ENCODE assay signal across 27 cellular contexts in the genomic region with DNA sequence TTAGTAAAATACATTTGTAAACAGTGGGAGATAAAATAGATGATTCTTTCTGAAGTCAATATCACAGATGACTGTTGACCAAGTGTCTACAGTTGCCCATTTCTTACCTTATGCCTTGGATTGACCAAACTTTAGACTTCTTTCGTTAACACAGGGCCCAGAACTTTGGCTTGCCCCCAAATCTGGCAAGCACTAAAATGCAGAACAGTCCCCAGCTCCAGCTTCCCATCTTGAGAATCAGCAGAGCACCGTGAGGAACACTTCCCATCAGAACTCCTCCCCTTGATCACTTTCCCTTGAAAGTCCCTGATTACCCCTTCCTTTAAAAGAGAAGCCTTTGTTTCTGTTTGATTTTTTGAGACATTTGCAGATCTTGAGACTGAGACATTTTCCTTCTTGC.
DNase-seq lines count a peak whose midpoint lies in the region; FAIRE-seq and TF ChIP-seq lines count a peak whose summit lies in the region.
"Had no signal": no experiment of that assay in that cellular context is flagged by ENCODE, and none has a peak within 500 bp of the region (broad histone marks: within the 10 kb centered on the region; RNA-seq: fewer than 3 reads in every experiment).

No MANE protein-coding gene starts in this region.

- H3K4me3 ChIP-seq in ACC112 (ENCODE audit: low read depth, low read length), result no peak overlapping the region
- H3K4me3 ChIP-seq in SJCRH30, result no peak overlapping the region
- no peak overlapping the region for H3K4me3 ChIP-seq in rectal smooth muscle tissue (ENCODE audit: low read length)
- H3K4me3 ChIP-seq in HAP-1, result no peak overlapping the region
- H3K4me3 ChIP-seq: K562, SK-N-MC, spleen, tibial nerve had no signal

- DNase-seq in SJCRH30 (peak in 1 of 2 experiments; percentile 13), foreskin melanocyte (peak; percentile 20), HAP-1 (ENCODE audit: low spot score in 2 of 2) (no peak), DMS114 treated with DMSO at 0.1 percent for 48 hours (lab: John Stamatoyannopoulos, UW; ENCODE audit: unreplicated experiment) (no peak), frontal cortex (ENCODE audit: low spot score in 2 of 2) (no peak), progenitor cell of endocrine pancreas (ENCODE audit: low spot score, unreplicated experiment) (no peak)
- DNase-seq: activated CD4-positive, alpha-beta T cell treated with anti-CD3 and anti-CD28 coated beads, Interleukin-2, amount 50 U/mL, for 4 hours; activated CD4-positive, CD25-positive, alpha-beta regulatory T cell; activated naive CD8-positive, alpha-beta T cell treated with anti-CD3 and anti-CD28 coated beads, Interleukin-2, amount 50 U/mL, for 24 hours; activated T-cell treated with anti-CD3 and anti-CD28 coated beads, Interleukin-2, amount 50 U/mL, for 72 hours; BE2C; CD8-positive, alpha-beta T cell; natural killer cell; NCI-H1092; NCI-H1694; spleen; stimulated activated CD4-positive, alpha-beta T cell treated with anti-CD3 and anti-CD28 coated beads, Interleukin-2, amount 100 ng/mL, for 24 hours; stimulated activated naive CD8-positive, alpha-beta T cell treated with anti-CD3 and anti-CD28 coated beads, Interleukin-15, amount 100 ng/mL, for 72 hours had no signal

- in situ Hi-C loops in HAP-1 (cut with MboI; ENCODE audit: low sequenced_read_pairs), result no loop called here

- H3K79me2 ChIP-seq in ACC112 (ENCODE audit: control insufficient read depth, insufficient read depth, low read length, unreplicated experiment), result no peaks in the 10 kb centered on the region

- peaks cover 32% of the 10 kb centered on the region for H3K4me1 ChIP-seq in ACC112 (ENCODE audit: control insufficient read depth, insufficient read depth, low read length, unreplicated experiment)
- peaks cover 23% of the 10 kb centered on the region for H3K4me1 ChIP-seq in SJCRH30
- peaks cover 15% of the 10 kb centered on the region for H3K4me1 ChIP-seq in rectal smooth muscle tissue (ENCODE audit: control insufficient read depth, insufficient read depth, low read length)
- no peaks in the 10 kb centered on the region for H3K4me1 ChIP-seq in HAP-1
- H3K4me1 ChIP-seq: BE2C, spleen had no signal

- H3K36me3 Mint-ChIP-seq in progenitor cell of endocrine pancreas (ENCODE audit: insufficient read depth), result no peaks in the 10 kb centered on the region
- H3K36me3 Mint-ChIP-seq: brain; CD8-positive, alpha-beta T cell; natural killer cell had no signal

- no peaks in the 10 kb centered on the region for H3K36me3 ChIP-seq in ACC112 (ENCODE audit: insufficient read depth, low read length)
- no peaks in the 10 kb centered on the region for H3K36me3 ChIP-seq in SJCRH30
- no peaks in the 10 kb centered on the region for H3K36me3 ChIP-seq in rectal smooth muscle tissue (ENCODE audit: control insufficient read depth, insufficient read depth, low read length)
- no peaks in the 10 kb centered on the region for H3K36me3 ChIP-seq in HAP-1 (replicated peaks)
- H3K36me3 ChIP-seq: BE2C, spleen, tibial nerve had no signal

- H3K9me3 ChIP-seq in SJCRH30 (replicated peaks) (peaks cover 5% of the 10 kb centered on the region; the same call in 1 of the 2 replicates), HAP-1 (no peaks in the 10 kb centered on the region)
- H3K9me3 ChIP-seq: BE2C had no signal

- no peak overlapping the region for H3K9ac ChIP-seq in rectal smooth muscle tissue (ENCODE audit: low read length)

- no peaks in the 10 kb centered on the region for H3K27me3 ChIP-seq in ACC112 (ENCODE audit: insufficient read depth, low read length)
- no peaks in the 10 kb centered on the region for H3K27me3 ChIP-seq in SJCRH30
- H3K27me3 ChIP-seq in rectal smooth muscle tissue (ENCODE audit: control insufficient read depth, insufficient read depth, low read length), result no peaks in the 10 kb centered on the region
- H3K27me3 ChIP-seq in HAP-1 (ENCODE audit: low read depth), result no peaks in the 10 kb centered on the region
- H3K27me3 ChIP-seq: BE2C, spleen, tibial nerve had no signal

- H2AFZ ChIP-seq in ACC112 (ENCODE audit: low read length, unreplicated experiment), result no peak overlapping the region

- no peak overlapping the region for H3K4me3 Mint-ChIP-seq in progenitor cell of endocrine pancreas (ENCODE audit: low read depth)
- H3K4me3 Mint-ChIP-seq: activated naive CD8-positive, alpha-beta T cell treated with anti-CD3 and anti-CD28 coated beads, Interleukin-2, amount 50 U/mL, for 24 hours; activated T-cell treated with anti-CD3 and anti-CD28 coated beads, Interleukin-2, amount 50 U/mL, for 72 hours; brain; CD8-positive, alpha-beta T cell; natural killer cell; stimulated activated naive CD8-positive, alpha-beta T cell treated with anti-CD3 and anti-CD28 coated beads, Interleukin-15, amount 100 ng/mL, for 72 hours had no signal

- peaks cover 5% of the 10 kb centered on the region for H3K9me3 Mint-ChIP-seq in progenitor cell of endocrine pancreas (ENCODE audit: low read depth)
- H3K9me3 Mint-ChIP-seq: activated naive CD8-positive, alpha-beta T cell treated with anti-CD3 and anti-CD28 coated beads, Interleukin-2, amount 50 U/mL, for 24 hours; natural killer cell had no signal

- H3K27ac ChIP-seq in ACC112 (ENCODE audit: low read depth, low read length), result peak overlapping the region; percentile 71
- H3K27ac ChIP-seq in SJCRH30, result peak overlapping the region; percentile 59
- H3K27ac ChIP-seq in rectal smooth muscle tissue (ENCODE audit: low read depth, low read length), result peak overlapping the region; percentile 52
- H3K27ac ChIP-seq: SK-N-MC had no signal

- H3K4me1 Mint-ChIP-seq in progenitor cell of endocrine pancreas (ENCODE audit: low read depth), result peaks cover 1% of the 10 kb centered on the region
- H3K4me1 Mint-ChIP-seq: activated naive CD8-positive, alpha-beta T cell treated with anti-CD3 and anti-CD28 coated beads, Interleukin-2, amount 50 U/mL, for 24 hours; natural killer cell; stimulated activated naive CD8-positive, alpha-beta T cell treated with anti-CD3 and anti-CD28 coated beads, Interleukin-15, amount 100 ng/mL, for 72 hours had no signal

- no peak overlapping the region for H3K27ac Mint-ChIP-seq in progenitor cell of endocrine pancreas
- H3K27ac Mint-ChIP-seq: activated naive CD8-positive, alpha-beta T cell treated with anti-CD3 and anti-CD28 coated beads, Interleukin-2, amount 50 U/mL, for 24 hours; activated T-cell treated with anti-CD3 and anti-CD28 coated beads, Interleukin-2, amount 50 U/mL, for 72 hours; CD8-positive, alpha-beta T cell; natural killer cell had no signal

- no peak for FAIRE-seq in frontal cortex (lab: Jason Lieb, UNC)
- FAIRE-seq: GM18507, GM19239, HTR-8/SVneo, K562 had no signal

- no peak for TF ChIP-seq CTCF in progenitor cell of endocrine pancreas (IDR thresholded peaks at IDR 0.05; ENCODE audit: unreplicated experiment)

- no peaks in the 10 kb centered on the region for H3K27me3 Mint-ChIP-seq in progenitor cell of endocrine pancreas
- H3K27me3 Mint-ChIP-seq: activated naive CD8-positive, alpha-beta T cell treated with anti-CD3 and anti-CD28 coated beads, Interleukin-2, amount 50 U/mL, for 24 hours; brain; stimulated activated naive CD8-positive, alpha-beta T cell treated with anti-CD3 and anti-CD28 coated beads, Interleukin-15, amount 100 ng/mL, for 72 hours had no signal
